8 cellular contexts compared by ENCODE assay signal in genomic region chr15:30398988-30399387, GRCh38. TPM values are rescaled to one million over a fixed set of nuclear protein-coding genes. Genes with fewer than 3 reads are reported as not detected.
A peak's percentile ranks its signal among the peaks of the same experiment; 100 is the strongest.
DNase-seq lines count a peak whose midpoint lies in the region; ATAC-seq and TF ChIP-seq lines count a peak whose summit lies in the region.
"Not testable (repeated sequence)": the region's sequence is repeated elsewhere in the genome, so short reads cannot be mapped to it uniquely, and the experiment has no call there.

No MANE protein-coding gene starts in this region.

- CTCF ChIA-PET in CD4-positive, alpha-beta memory T cell (lab: Charles Lee; ENCODE audit: partially characterized antibody); activated CD8-positive, alpha-beta T cell treated with anti-CD3 and anti-CD28 coated beads, Interleukin-2, amount 10 ng/mL, durations not matched to agents 7 days and 5 days (lab: Charles Lee); activated naive CD4-positive, alpha-beta T cell treated with anti-CD3 and anti-CD28 coated beads, Interleukin-2, amount 10 ng/mL, durations not matched to agents 7 days and 5 days (lab: Charles Lee); naive thymus-derived CD4-positive, alpha-beta T cell (lab: Charles Lee): not testable (repeated sequence)

- DNase-seq in CD4-positive, alpha-beta memory T cell: peak; percentile 29 to 49 (median 41)
- DNase-seq in RWPE2 (ENCODE audit: low spot score); foreskin keratinocyte: not testable (repeated sequence)
- peak; percentile 58 for DNase-seq in activated CD8-positive, alpha-beta T cell treated with anti-CD3 and anti-CD28 coated beads, Interleukin-2, amount 10 ng/mL, durations not matched to agents 7 days and 5 days
- DNase-seq in activated naive CD4-positive, alpha-beta T cell treated with anti-CD3 and anti-CD28 coated beads, Interleukin-2, amount 10 ng/mL, durations not matched to agents 7 days and 5 days: peak; percentile 72
- peak; percentile 5 to 56 (median 30) for DNase-seq in naive thymus-derived CD4-positive, alpha-beta T cell
- peak; percentile 6 to 62 for DNase-seq in stimulated activated CD4-positive, alpha-beta T cell treated with anti-CD3 and anti-CD28 coated beads, Interleukin-15, amount 100 ng/mL, for 48 hours (ENCODE audit: low read depth in 2 of 2)
- DNase-seq in stimulated activated CD8-positive, alpha-beta memory T cell treated with anti-CD3 and anti-CD28 coated beads, Interleukin-7, amount 100 ng/mL, for 4 hours (ENCODE audit: low read depth in 2 of 2): peak; percentile 11 to 51

- H3K9me3 Mint-ChIP-seq in CD4-positive, alpha-beta memory T cell; activated CD8-positive, alpha-beta T cell treated with anti-CD3 and anti-CD28 coated beads, Interleukin-2, amount 10 ng/mL, durations not matched to agents 7 days and 5 days (ENCODE audit: insufficient read depth); activated naive CD4-positive, alpha-beta T cell treated with anti-CD3 and anti-CD28 coated beads, Interleukin-2, amount 10 ng/mL, durations not matched to agents 7 days and 5 days; naive thymus-derived CD4-positive, alpha-beta T cell: not testable (repeated sequence)

- POLR2A ChIA-PET in CD4-positive, alpha-beta memory T cell (lab: Charles Lee; ENCODE audit: partially characterized antibody); activated CD8-positive, alpha-beta T cell treated with anti-CD3 and anti-CD28 coated beads, Interleukin-2, amount 10 ng/mL, durations not matched to agents 7 days and 5 days (lab: Charles Lee); naive thymus-derived CD4-positive, alpha-beta T cell (lab: Charles Lee): not testable (repeated sequence)

- H3K4me3 ChIP-seq in CD4-positive, alpha-beta memory T cell (ENCODE audit: low read length in 2 of 2); RWPE2 (ENCODE audit: severe bottlenecking); naive thymus-derived CD4-positive, alpha-beta T cell (ENCODE audit: low read length): not testable (repeated sequence)

- intact Hi-C loops in CD4-positive, alpha-beta memory T cell (cut with micrococcal nuclease); naive thymus-derived CD4-positive, alpha-beta T cell (cut with micrococcal nuclease): not testable (repeated sequence)

- H3K4me1 Mint-ChIP-seq in CD4-positive, alpha-beta memory T cell; activated CD8-positive, alpha-beta T cell treated with anti-CD3 and anti-CD28 coated beads, Interleukin-2, amount 10 ng/mL, durations not matched to agents 7 days and 5 days (ENCODE audit: low read depth); activated naive CD4-positive, alpha-beta T cell treated with anti-CD3 and anti-CD28 coated beads, Interleukin-2, amount 10 ng/mL, durations not matched to agents 7 days and 5 days; naive thymus-derived CD4-positive, alpha-beta T cell: not testable (repeated sequence)

- TF ChIP-seq CTCF in RWPE2 (IDR thresholded peaks at IDR 0.05; ENCODE audit: poor library complexity, severe bottlenecking) (peak; percentile 9), foreskin keratinocyte (conservative IDR thresholded peaks at IDR 0.05) (peak; percentile 45)

- ATAC-seq in RWPE2 (ENCODE audit: low read depth) (peak; percentile 82), foreskin keratinocyte (peak; percentile 75)
- ATAC-seq in activated CD8-positive, alpha-beta T cell treated with anti-CD3 and anti-CD28 coated beads, Interleukin-2, amount 10 ng/mL, durations not matched to agents 7 days and 5 days: peak; percentile 86
- ATAC-seq in naive thymus-derived CD4-positive, alpha-beta T cell: peak; percentile 75

- not testable (repeated sequence) for H3K27ac Mint-ChIP-seq in CD4-positive, alpha-beta memory T cell; activated CD8-positive, alpha-beta T cell treated with anti-CD3 and anti-CD28 coated beads, Interleukin-2, amount 10 ng/mL, durations not matched to agents 7 days and 5 days; activated naive CD4-positive, alpha-beta T cell treated with anti-CD3 and anti-CD28 coated beads, Interleukin-2, amount 10 ng/mL, durations not matched to agents 7 days and 5 days; naive thymus-derived CD4-positive, alpha-beta T cell

- H3K27ac ChIP-seq in CD4-positive, alpha-beta memory T cell (ENCODE audit: low read depth, low read length); RWPE2 (ENCODE audit: poor library complexity, severe bottlenecking); foreskin keratinocyte; naive thymus-derived CD4-positive, alpha-beta T cell (ENCODE audit: low read depth, low read length): not testable (repeated sequence)

- H3K27me3 ChIP-seq in CD4-positive, alpha-beta memory T cell (ENCODE audit: insufficient read depth, low read length); RWPE2 (ENCODE audit: insufficient read depth, poor library complexity, severe bottlenecking); foreskin keratinocyte; naive thymus-derived CD4-positive, alpha-beta T cell (ENCODE audit: control insufficient read depth in 2 of 2, insufficient read depth in 2 of 2, low read length in 2 of 2): not testable (repeated sequence)

- H3K27me3 Mint-ChIP-seq in CD4-positive, alpha-beta memory T cell; activated CD8-positive, alpha-beta T cell treated with anti-CD3 and anti-CD28 coated beads, Interleukin-2, amount 10 ng/mL, durations not matched to agents 7 days and 5 days (ENCODE audit: low read depth); activated naive CD4-positive, alpha-beta T cell treated with anti-CD3 and anti-CD28 coated beads, Interleukin-2, amount 10 ng/mL, durations not matched to agents 7 days and 5 days; naive thymus-derived CD4-positive, alpha-beta T cell: not testable (repeated sequence)

- not testable (repeated sequence) for H3K36me3 Mint-ChIP-seq in CD4-positive, alpha-beta memory T cell; activated CD8-positive, alpha-beta T cell treated with anti-CD3 and anti-CD28 coated beads, Interleukin-2, amount 10 ng/mL, durations not matched to agents 7 days and 5 days (ENCODE audit: low read depth); activated naive CD4-positive, alpha-beta T cell treated with anti-CD3 and anti-CD28 coated beads, Interleukin-2, amount 10 ng/mL, durations not matched to agents 7 days and 5 days; naive thymus-derived CD4-positive, alpha-beta T cell

- not testable (repeated sequence) for H3K36me3 ChIP-seq in CD4-positive, alpha-beta memory T cell (ENCODE audit: insufficient read depth, low read length); RWPE2 (ENCODE audit: low read depth); naive thymus-derived CD4-positive, alpha-beta T cell (ENCODE audit: control insufficient read depth in 2 of 3, insufficient read depth in 3 of 3, low read length in 3 of 3)

- H3K4me3 Mint-ChIP-seq in CD4-positive, alpha-beta memory T cell; activated CD8-positive, alpha-beta T cell treated with anti-CD3 and anti-CD28 coated beads, Interleukin-2, amount 10 ng/mL, durations not matched to agents 7 days and 5 days; activated naive CD4-positive, alpha-beta T cell treated with anti-CD3 and anti-CD28 coated beads, Interleukin-2, amount 10 ng/mL, durations not matched to agents 7 days and 5 days; naive thymus-derived CD4-positive, alpha-beta T cell: not testable (repeated sequence)

- H3K4me1 ChIP-seq in CD4-positive, alpha-beta memory T cell (ENCODE audit: insufficient read depth, low read length); RWPE2 (ENCODE audit: insufficient read depth, poor library complexity, severe bottlenecking); foreskin keratinocyte; naive thymus-derived CD4-positive, alpha-beta T cell (ENCODE audit: control insufficient read depth in 2 of 2, insufficient read depth in 2 of 2, low read length in 2 of 2): not testable (repeated sequence)

- H3K9me3 ChIP-seq in CD4-positive, alpha-beta memory T cell (ENCODE audit: control insufficient read depth in 1 of 2, low read length in 2 of 2); RWPE2 (ENCODE audit: severe bottlenecking); naive thymus-derived CD4-positive, alpha-beta T cell (ENCODE audit: control insufficient read depth in 2 of 3, low read length in 3 of 3): not testable (repeated sequence)

RNA-seq across cellular contexts. Expression of gene CHRFAM7A, which starts 5.6 kb away (rescaled TPM):
- under 1 TPM in 1 of 2 experiments, not detected in 1; 0.33 TPM for total RNA-seq in CD4-positive, alpha-beta memory T cell
- not detected for polyA plus RNA-seq in CD4-positive, alpha-beta memory T cell
- 1 to 10 TPM; 1.9 to 2.3 TPM for total RNA-seq in activated CD8-positive, alpha-beta T cell treated with anti-CD3 and anti-CD28 coated beads, Interleukin-2, amount 10 ng/mL, durations not matched to agents 7 days and 5 days
- 0.34 and 0.39 TPM in 2 replicates for total RNA-seq in foreskin keratinocyte
- polyA plus RNA-seq in foreskin keratinocyte: 0.02 and 0.06 TPM in 2 replicates
- 1 to 10 TPM in 3 of 5 experiments, under 1 TPM in 2; 0.19 to 2.9 (median 1.8) TPM for total RNA-seq in naive thymus-derived CD4-positive, alpha-beta T cell
- not detected for polyA plus RNA-seq in naive thymus-derived CD4-positive, alpha-beta T cell

RNA-seq across cellular contexts. Expression of gene GOLGA8R, which starts 15.1 kb away (rescaled TPM):
- total RNA-seq in CD4-positive, alpha-beta memory T cell: 1 to 10 TPM; 4.2 to 4.6 TPM
- under 1 TPM in 1 of 2 donors, not detected in 1; 0.06 TPM for polyA plus RNA-seq in CD4-positive, alpha-beta memory T cell
- total RNA-seq in activated CD8-positive, alpha-beta T cell treated with anti-CD3 and anti-CD28 coated beads, Interleukin-2, amount 10 ng/mL, durations not matched to agents 7 days and 5 days: 10 to 100 TPM in 1 of 2 experiments, 1 to 10 TPM in 1; 9.5 to 12.1 TPM
- 0.34 and 0.35 TPM in 2 replicates for total RNA-seq in foreskin keratinocyte
- not detected in 2 replicates for polyA plus RNA-seq in foreskin keratinocyte
- total RNA-seq in naive thymus-derived CD4-positive, alpha-beta T cell: 10 to 100 TPM in 1 of 5 experiments, 1 to 10 TPM in 4; 5.9 to 10.0 (median 6.9) TPM
- under 1 TPM; 0.11 to 0.25 TPM for polyA plus RNA-seq in naive thymus-derived CD4-positive, alpha-beta T cell
